8 cellular contexts compared by ENCODE assay signal in genomic region chr1:230753586-230754251, GRCh38. TPM values are rescaled to one million over a fixed set of nuclear protein-coding genes. Genes with fewer than 3 reads are reported as not detected.
DNase-seq lines count a peak whose midpoint lies in the region; ATAC-seq and TF ChIP-seq lines count a peak whose summit lies in the region.

No MANE protein-coding gene starts in this region.

- no peaks in the 10 kb centered on the region for H3K9me3 ChIP-seq in adipocyte (ENCODE audit: control insufficient read depth, low read length)
- no peaks in the 10 kb centered on the region for H3K9me3 ChIP-seq in iPS-18c (ENCODE audit: control insufficient read depth, insufficient read depth, low read length)

- no peaks in the 10 kb centered on the region for H3K36me3 Mint-ChIP-seq in chondrocyte (ENCODE audit: low read depth)

- intact Hi-C loops in lower leg skin (cut with DNase I; ENCODE audit: low total_unique reads) = no loop called here

- no peak for TF ChIP-seq CTCF in chondrocyte (IDR thresholded peaks at IDR 0.05)
- no peak for TF ChIP-seq CTCF in lower leg skin (IDR thresholded peaks at IDR 0.05)

- 24 to 34% methylated on average over 24 of the region's 24 CpGs for WGBS in lower leg skin, 2 donors

- H3K36me3 ChIP-seq in adipocyte (ENCODE audit: control insufficient read depth, insufficient read depth, low read length, severe bottlenecking) = no peaks in the 10 kb centered on the region

- ATAC-seq in GM18909 (IDR thresholded peaks at IDR 0.05; ENCODE audit: poor library complexity, unreplicated experiment) = peak; percentile 69
- no peak for ATAC-seq in HG03469 (IDR thresholded peaks at IDR 0.05; ENCODE audit: unreplicated experiment)

- H3K4me3 ChIP-seq in adipocyte (ENCODE audit: low read length) = no peak overlapping the region
- peak overlapping the region; percentile 36; the same call in 1 of the 2 replicates for H3K4me3 ChIP-seq in iPS-18c (ENCODE audit: insufficient read depth, low read depth, low read length)
- no peak overlapping the region for H3K4me3 ChIP-seq in lower leg skin (ENCODE audit: low read depth, poor library complexity, severe bottlenecking)

- no peak for TF ChIP-seq POLR2A in lower leg skin (IDR thresholded peaks at IDR 0.05)

- no peak overlapping the region for H3K4me3 Mint-ChIP-seq in chondrocyte (ENCODE audit: unreplicated experiment)

- no peak overlapping the region for H3K9ac ChIP-seq in adipocyte (ENCODE audit: low read length)

- no peaks in the 10 kb centered on the region for H3K27me3 Mint-ChIP-seq in chondrocyte (ENCODE audit: low read depth)

- peaks cover 24% of the 10 kb centered on the region for H3K4me1 Mint-ChIP-seq in chondrocyte (ENCODE audit: low read depth)

- no peak overlapping the region for H3K27ac Mint-ChIP-seq in chondrocyte (ENCODE audit: unreplicated experiment)

- H3K4me1 ChIP-seq in adipocyte (ENCODE audit: control insufficient read depth, insufficient read depth, low read length) = peaks cover 9% of the 10 kb centered on the region

- no peaks in the 10 kb centered on the region for H3K9me3 Mint-ChIP-seq in chondrocyte (ENCODE audit: low read depth)

- peaks cover 19% of the 10 kb centered on the region for H3K27me3 ChIP-seq in adipocyte (replicated peaks; ENCODE audit: control insufficient read depth, insufficient read depth, low read length)

- DNase-seq in NCI-H187 (lab: John Stamatoyannopoulos, UW) (peak; percentile 46 to 68), adipocyte (ENCODE audit: low read depth) (peak; percentile 27), chondrocyte (ENCODE audit: low spot score) (no peak), lower leg skin (ENCODE audit: low spot score in 2 of 2) (no peak)
- peak; percentile 10 for DNase-seq in stimulated activated CD4-positive, alpha-beta T cell treated with anti-CD3 and anti-CD28 coated beads, Interleukin-1b, Interleukin-23, amount 100 ng/mL, for 48 hours

RNA-seq across cellular contexts. Expression of gene CAPN9, which starts 6.5 kb away (rescaled TPM):
- total RNA-seq in chondrocyte = not detected in 3 replicates
- 1 to 10 TPM in 1 of 4 donors, under 1 TPM in 3; 0.11 to 1.1 (median 0.27) TPM for total RNA-seq in lower leg skin

RNA-seq across cellular contexts. Expression of gene AGT, which starts 39.8 kb away (rescaled TPM):
- 18.1 to 119 TPM (median 118 TPM) in 3 replicates for total RNA-seq in chondrocyte
- 1 to 10 TPM in 2 of 4 donors, under 1 TPM in 2; 0.20 to 5.8 (median 1.4) TPM for total RNA-seq in lower leg skin

Comparison
In these comparisons a context has a peak if more than half of its experiments do, and no peak if none do; other contexts are left out.
1. DNase-seq: peak in NCI-H187 (2 of 2), adipocyte (single experiment) and stimulated activated CD4-positive, alpha-beta T cell treated with anti-CD3 and anti-CD28 coated beads, Interleukin-1b, Interleukin-23, amount 100 ng/mL, for 48 hours (single experiment); none in chondrocyte (single experiment) and lower leg skin (0 of 2).